ENCODE assay signal across 1 cellular context in the genomic region with DNA sequence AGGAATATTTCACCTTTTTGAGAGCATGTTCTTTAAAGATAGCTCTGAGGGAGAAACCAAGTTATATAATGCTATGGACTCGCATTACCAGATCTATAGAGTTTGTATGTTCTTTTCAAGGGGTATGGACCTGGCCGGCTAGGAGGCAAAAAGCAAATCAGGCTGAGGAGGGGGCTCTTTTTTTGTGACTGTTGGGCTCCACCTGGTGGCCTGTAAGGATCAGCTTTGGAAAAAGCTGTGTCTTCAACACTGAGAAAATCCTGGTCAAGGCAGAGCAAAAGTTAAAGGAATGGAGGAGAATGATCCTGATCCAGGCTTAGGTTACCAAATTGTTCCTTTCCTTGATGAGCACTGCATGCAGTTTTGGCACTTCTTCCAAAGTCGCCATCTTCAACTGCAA.
TF ChIP-seq lines count a peak whose summit lies in the region.

No MANE protein-coding gene starts in this region.

TF ChIP-seq in GM12878, 131 proteins besides CTCF, POLR2A, EP300 and RAD21 (continued from another document):
- TF ChIP-seq, protein P1, sequence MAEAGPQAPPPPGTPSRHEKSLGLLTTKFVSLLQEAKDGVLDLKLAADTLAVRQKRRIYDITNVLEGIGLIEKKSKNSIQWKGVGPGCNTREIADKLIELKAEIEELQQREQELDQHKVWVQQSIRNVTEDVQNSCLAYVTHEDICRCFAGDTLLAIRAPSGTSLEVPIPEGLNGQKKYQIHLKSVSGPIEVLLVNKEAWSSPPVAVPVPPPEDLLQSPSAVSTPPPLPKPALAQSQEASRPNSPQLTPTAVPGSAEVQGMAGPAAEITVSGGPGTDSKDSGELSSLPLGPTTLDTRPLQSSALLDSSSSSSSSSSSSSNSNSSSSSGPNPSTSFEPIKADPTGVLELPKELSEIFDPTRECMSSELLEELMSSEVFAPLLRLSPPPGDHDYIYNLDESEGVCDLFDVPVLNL (IDR thresholded peaks at IDR 0.05; ENCODE audit: low read depth, low read length): no peak
- TF ChIP-seq ZNF687 (IDR thresholded peaks at IDR 0.05) (no peak), HDAC2 (IDR thresholded peaks at IDR 0.05) (no peak), YY1 (IDR thresholded peaks at IDR 0.05; ENCODE audit: low read depth, low read length) (peak; percentile 29; the same call in 1 of the 2 replicates), CBX5 (IDR thresholded peaks at IDR 0.05; ENCODE audit: low read depth) (no peak), RUNX3 (IDR thresholded peaks at IDR 0.05; ENCODE audit: low read length) (no peak), RAD51 (IDR thresholded peaks at IDR 0.05) (no peak), ATF7 (IDR thresholded peaks at IDR 0.05; ENCODE audit: low read depth) (no peak), SMC3 (IDR thresholded peaks at IDR 0.05; ENCODE audit: borderline replicate concordance, low read length) (peak; percentile 81), SIX5 (IDR thresholded peaks at IDR 0.05; ENCODE audit: low read depth, low read length, severe bottlenecking) (no peak)
